In the genomic region with DNA sequence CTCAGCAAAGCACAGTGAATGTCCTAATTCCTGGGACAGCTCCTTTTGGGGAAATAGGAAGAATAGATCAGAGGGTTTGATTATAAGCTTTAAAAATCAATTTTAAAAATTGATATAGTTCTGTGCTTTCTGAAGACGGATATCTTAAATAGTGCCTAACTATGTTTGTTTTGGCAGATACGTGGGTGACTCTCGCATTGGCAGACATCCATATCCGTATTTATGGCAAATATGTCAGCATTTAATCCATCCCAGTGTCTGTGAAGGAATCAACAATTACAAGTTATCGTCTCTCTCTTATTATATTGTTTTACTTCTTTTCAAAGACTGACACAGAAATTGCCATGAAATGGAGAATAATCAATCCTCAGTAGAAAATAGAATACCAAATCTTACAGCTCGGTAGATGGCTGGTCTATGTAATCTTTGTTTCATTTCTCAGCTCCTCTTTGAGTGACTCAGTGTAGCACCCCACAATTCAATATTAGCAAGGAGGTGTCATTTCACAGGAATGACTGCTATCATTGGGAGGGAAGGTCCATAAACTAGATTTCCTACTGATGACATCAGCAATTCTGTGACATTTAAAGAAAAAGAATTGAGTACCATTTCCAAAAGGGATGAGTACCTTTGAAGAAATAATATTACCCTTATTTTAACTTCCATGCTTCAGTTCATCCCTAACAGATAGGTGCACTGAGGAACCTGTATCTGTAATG, we compare ENCODE assay signal across 17 cellular contexts.
A peak's percentile ranks its signal among the peaks of the same experiment; 100 is the strongest.
DNase-seq lines count a peak whose midpoint lies in the region; ATAC-seq, FAIRE-seq and TF ChIP-seq lines count a peak whose summit lies in the region.
"Had no signal": no experiment of that assay in that cellular context is flagged by ENCODE, and none has a peak within 500 bp of the region (broad histone marks: within the 10 kb centered on the region; RNA-seq: fewer than 3 reads in every experiment).

No MANE protein-coding gene starts in this region.

- no TSS peak for BruUV-seq in PC-3 (replicated peaks; lab: Mats Ljungman, UMichigan)

- no peak overlapping the region for H2BK15ac ChIP-seq in mesendoderm (replicated peaks; ENCODE audit: low read depth)

- TF ChIP-seq POLR2A in A549 (IDR thresholded peaks at IDR 0.05; ENCODE audit: low read length): no peak

- no peak overlapping the region for H4K5ac ChIP-seq in mesendoderm (ENCODE audit: low read length)

- no peaks in the 10 kb centered on the region for H3K9me2 ChIP-seq in PC-3 (replicated peaks; ENCODE audit: low read length)

- no peak for ATAC-seq in A549
- ATAC-seq in PC-3: no peak

- H3F3A ChIP-seq in PC-3 (ENCODE audit: low read length, unreplicated experiment): no peaks in the 10 kb centered on the region

- no peak overlapping the region for H2BK5ac ChIP-seq in mesendoderm (ENCODE audit: low read length)

- H3K4me2 ChIP-seq in A549 (no peak overlapping the region), PC-3 (ENCODE audit: low read length) (peak overlapping the region; percentile 30), mesendoderm (ENCODE audit: low read length) (no peak overlapping the region)

- CTCF ChIA-PET in A549 (lab: Yijun Ruan, JAX): no interaction called here
- CTCF ChIA-PET in HEK293 (lab: Yijun Ruan, JAX): no interaction called here
- CTCF ChIA-PET in PC-3 (lab: Charles Lee): no interaction called here

- H3K18ac ChIP-seq in mesendoderm (ENCODE audit: low read length): no peak overlapping the region

- H3K56ac ChIP-seq in mesendoderm (ENCODE audit: low read length): no peak overlapping the region

- POLR2A ChIA-PET in A549 (lab: Yijun Ruan, JAX) (no interaction called here), HEK293 (lab: Yijun Ruan, JAX) (no interaction called here), PC-3 (lab: Charles Lee; ENCODE audit: unreplicated experiment) (no interaction called here)

- H3K27me3 ChIP-seq in PC-3 (ENCODE audit: low read length) (peaks cover 82% of the 10 kb centered on the region), mesendoderm (ENCODE audit: insufficient read depth, low read length, poor library complexity) (no peaks in the 10 kb centered on the region)

- H4K8ac ChIP-seq in mesendoderm (ENCODE audit: low read depth, low read length): no peak overlapping the region

- no peak for DNase-seq in A549 (ENCODE audit: low read depth in 1 of 2, low spot score in 1 of 2)
- peak; percentile 64 for DNase-seq in PC-3
- no peak for DNase-seq in epithelial cell of prostate (ENCODE audit: low read depth, low spot score)
- no peak for DNase-seq in mesendoderm
- DNase-seq in SKM-1 (lab: John Stamatoyannopoulos, UW; ENCODE audit: unreplicated experiment): no peak
- DNase-seq in foreskin melanocyte: no peak
- no peak for DNase-seq in H4 (ENCODE audit: low spot score)
- DNase-seq: caudate nucleus; CD4-positive, alpha-beta memory T cell; DMS53; effector CD8-positive, alpha-beta T cell; GOT3; hypothalamus; NCI-H1048; stimulated activated CD4-positive, alpha-beta T cell treated with anti-CD3 and anti-CD28 coated beads, Interleukin-4, amount 100 ng/mL, for 1 hour; substantia nigra had no signal

- H3K9ac ChIP-seq in PC-3 (ENCODE audit: low read length) (no peak overlapping the region), mesendoderm (ENCODE audit: low read length) (no peak overlapping the region)

- 1% methylated on average over 6 of the region's 6 CpGs for WGBS in A549 (ENCODE audit: missing lambda C conversion rate)
- WGBS in mesendoderm (ENCODE audit: extremely low coverage, insufficient coverage, low lambda C conversion rate): no CpG with 5 or more reads among the region's 6 CpGs

- TF ChIP-seq RAD21 in A549 (conservative IDR thresholded peaks at IDR 0.05 in 1 of 2, IDR thresholded peaks at IDR 0.05 in 1 of 2): no peak

- intact Hi-C loops in PC-3 (cut with micrococcal nuclease): no loop called here

- H3K4me3 ChIP-seq in A549 (no peak overlapping the region), HEK293 (ENCODE audit: low read depth, low read length) (no peak overlapping the region), PC-3 (ENCODE audit: low read length) (no peak overlapping the region), mesendoderm (ENCODE audit: low read length) (no peak overlapping the region)

- H2AFZ ChIP-seq in PC-3 (ENCODE audit: low read length): no peak overlapping the region

- no peak overlapping the region for H3K27ac ChIP-seq in A549
- H3K27ac ChIP-seq in HEK293 (ENCODE audit: extremely low read depth, low read depth, low read length): no peak overlapping the region
- H3K27ac ChIP-seq in PC-3 (ENCODE audit: low read length): no peak overlapping the region
- H3K27ac ChIP-seq in epithelial cell of prostate: peak overlapping the region; percentile 62
- no peak overlapping the region for H3K27ac ChIP-seq in mesendoderm (ENCODE audit: low read depth, low read length)

- H3K4ac ChIP-seq in mesendoderm (ENCODE audit: low read depth, low read length): no peak overlapping the region

- H3K23ac ChIP-seq in mesendoderm (ENCODE audit: low read length): no peak overlapping the region

- no peak overlapping the region for H2AK5ac ChIP-seq in mesendoderm (ENCODE audit: low read length)

- H3K79me1 ChIP-seq in mesendoderm (ENCODE audit: low read length): no peaks in the 10 kb centered on the region

- H2BK120ac ChIP-seq in mesendoderm (ENCODE audit: low read depth, low read length): no peak overlapping the region

- H3K79me2 ChIP-seq in PC-3 (ENCODE audit: low read length) (no peaks in the 10 kb centered on the region), mesendoderm (ENCODE audit: control insufficient read depth, insufficient read depth, low read length) (no peaks in the 10 kb centered on the region)

- H3K36me3 ChIP-seq in HEK293 (ENCODE audit: control insufficient read depth in 2 of 2, insufficient read depth in 1 of 2, low read length in 2 of 2) (no peaks in the 10 kb centered on the region), PC-3 (ENCODE audit: low read depth, low read length) (no peaks in the 10 kb centered on the region), mesendoderm (ENCODE audit: control insufficient read depth, insufficient read depth, low read length) (no peaks in the 10 kb centered on the region)

- TF ChIP-seq CTCF in A549 (IDR thresholded peaks at IDR 0.05) (no peak), HEK293 (tag by site-specific recombination; IDR thresholded peaks at IDR 0.05) (no peak), PC-3 (conservative IDR thresholded peaks at IDR 0.05; ENCODE audit: low read depth, low read length) (no peak)

- H3K9me3 ChIP-seq in A549 (no peaks in the 10 kb centered on the region), HEK293 (ENCODE audit: control insufficient read depth, insufficient read depth, low read depth, low read length) (no peaks in the 10 kb centered on the region), PC-3 (ENCODE audit: low read length) (no peaks in the 10 kb centered on the region)

- no peak for FAIRE-seq in A549 (lab: Jason Lieb, UNC)

- no peaks in the 10 kb centered on the region for H4K20me1 ChIP-seq in PC-3 (ENCODE audit: low read length)

- no peaks in the 10 kb centered on the region for H3K4me1 ChIP-seq in A549
- peaks cover 15% of the 10 kb centered on the region for H3K4me1 ChIP-seq in HEK293 (ENCODE audit: control insufficient read depth, insufficient read depth, low read length)
- H3K4me1 ChIP-seq in PC-3 (ENCODE audit: insufficient read depth, low read length): peaks cover 9% of the 10 kb centered on the region; the same call in 1 of the 2 replicates
- no peaks in the 10 kb centered on the region for H3K4me1 ChIP-seq in mesendoderm (ENCODE audit: control insufficient read depth, low read depth, low read length)

- no peak for TF ChIP-seq EP300 in A549 (IDR thresholded peaks at IDR 0.05)

TF ChIP-seq in A549, 52 proteins besides CTCF, POLR2A, EP300 and RAD21 (continues in another document):
- TF ChIP-seq MAFK (IDR thresholded peaks at IDR 0.05; ENCODE audit: partially characterized antibody): peak; percentile 71

TF ChIP-seq in HEK293, 187 proteins besides CTCF, POLR2A, EP300 and RAD21:
- no peak for TF ChIP-seq ZBTB17 (tag by site-specific recombination; IDR thresholded peaks at IDR 0.05)
- TF ChIP-seq, protein P1, sequence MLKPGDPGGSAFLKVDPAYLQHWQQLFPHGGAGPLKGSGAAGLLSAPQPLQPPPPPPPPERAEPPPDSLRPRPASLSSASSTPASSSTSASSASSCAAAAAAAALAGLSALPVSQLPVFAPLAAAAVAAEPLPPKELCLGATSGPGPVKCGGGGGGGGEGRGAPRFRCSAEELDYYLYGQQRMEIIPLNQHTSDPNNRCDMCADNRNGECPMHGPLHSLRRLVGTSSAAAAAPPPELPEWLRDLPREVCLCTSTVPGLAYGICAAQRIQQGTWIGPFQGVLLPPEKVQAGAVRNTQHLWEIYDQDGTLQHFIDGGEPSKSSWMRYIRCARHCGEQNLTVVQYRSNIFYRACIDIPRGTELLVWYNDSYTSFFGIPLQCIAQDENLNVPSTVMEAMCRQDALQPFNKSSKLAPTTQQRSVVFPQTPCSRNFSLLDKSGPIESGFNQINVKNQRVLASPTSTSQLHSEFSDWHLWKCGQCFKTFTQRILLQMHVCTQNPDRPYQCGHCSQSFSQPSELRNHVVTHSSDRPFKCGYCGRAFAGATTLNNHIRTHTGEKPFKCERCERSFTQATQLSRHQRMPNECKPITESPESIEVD (tag by site-specific recombination; IDR thresholded peaks at IDR 0.05): 0 out of 2 replicates have a peak, but pooled peaks have one; percentile 28
- no peak for TF ChIP-seq ZNF48 (tag by site-specific recombination; IDR thresholded peaks at IDR 0.05)
- no peak for TF ChIP-seq ZNF23 (tag by site-specific recombination; IDR thresholded peaks at IDR 0.05; ENCODE audit: borderline replicate concordance)
- TF ChIP-seq FEZF1 (tag by site-specific recombination; IDR thresholded peaks at IDR 0.05): 0 out of 2 replicates have a peak, but pooled peaks have one; percentile 10
- no peak for TF ChIP-seq MYNN (tag by site-specific recombination; IDR thresholded peaks at IDR 0.05; ENCODE audit: borderline replicate concordance)
- TF ChIP-seq EGR2 (tag by site-specific recombination; IDR thresholded peaks at IDR 0.05; ENCODE audit: low read depth): no peak
- 0 out of 2 replicates have a peak, but pooled peaks have one; percentile 9 for TF ChIP-seq ZBTB48 (tag by site-specific recombination; IDR thresholded peaks at IDR 0.05)
- TF ChIP-seq ZNF366 (tag by site-specific recombination; conservative IDR thresholded peaks at IDR 0.05): 0 out of 2 replicates have a peak, but pooled peaks have one; percentile 19
